Comparison of ENCODE assay signal across 8 cellular contexts in the genomic region with DNA sequence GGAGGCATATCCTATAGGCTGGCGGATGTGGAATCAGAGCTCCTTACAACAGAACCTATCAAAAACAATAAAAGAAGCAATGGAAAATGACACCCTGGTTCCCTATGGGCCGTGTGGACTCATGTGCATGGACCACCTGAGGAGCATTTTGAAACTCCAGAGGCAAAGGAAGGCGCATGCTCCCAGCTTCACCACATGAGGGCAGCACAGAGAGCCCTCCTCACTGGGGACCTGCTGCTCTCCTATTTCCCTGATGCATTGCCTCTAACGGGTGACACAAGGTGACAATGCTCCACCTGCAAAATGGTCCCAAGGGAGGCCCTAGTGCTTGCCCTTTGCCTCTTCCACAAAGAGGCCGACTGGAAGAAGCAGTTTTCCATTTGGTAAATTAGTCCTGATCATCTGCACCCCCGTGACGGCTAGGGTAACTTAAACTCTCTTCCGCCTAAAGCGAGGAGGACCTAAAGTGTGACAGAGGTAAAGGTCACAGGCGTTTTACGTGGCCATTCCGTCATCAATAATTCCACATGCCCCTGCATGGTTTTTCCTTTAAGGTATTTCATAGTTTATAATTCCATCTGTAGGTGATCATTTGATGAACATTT.
DNase-seq lines count a peak whose midpoint lies in the region; ATAC-seq and TF ChIP-seq lines count a peak whose summit lies in the region.

No MANE protein-coding gene starts in this region.

- ATAC-seq in GM18502 (IDR thresholded peaks at IDR 0.05; ENCODE audit: poor library complexity, unreplicated experiment) = peak; percentile 71
- peak; percentile 68 for ATAC-seq in HG02970 (IDR thresholded peaks at IDR 0.05; ENCODE audit: low FRiP score, unreplicated experiment)

- WGBS in hepatocyte (ENCODE audit: low lambda C conversion rate, missing lambda C conversion rate) = 70% methylated on average over 12 of the region's 12 CpGs

- H2AFZ ChIP-seq in hepatocyte = no peak overlapping the region

- H3K4me3 ChIP-seq in hepatocyte = no peak overlapping the region

- TF ChIP-seq CTCF in hepatocyte (IDR thresholded peaks at IDR 0.05; ENCODE audit: poor library complexity) = peak; percentile 55

- no peaks in the 10 kb centered on the region for H4K20me1 ChIP-seq in hepatocyte (ENCODE audit: insufficient read depth, poor library complexity, severe bottlenecking)

- H3K9me3 ChIP-seq in hepatocyte (ENCODE audit: low read depth) = no peaks in the 10 kb centered on the region

- no peaks in the 10 kb centered on the region for H3K36me3 ChIP-seq in hepatocyte (replicated peaks; ENCODE audit: insufficient read depth, low read depth)

- H3K9me2 ChIP-seq in hepatocyte (replicated peaks; ENCODE audit: insufficient read depth) = no peaks in the 10 kb centered on the region

- H3K79me2 ChIP-seq in hepatocyte = no peaks in the 10 kb centered on the region

- no peak overlapping the region for H3K27ac ChIP-seq in hepatocyte

- H3K4me1 ChIP-seq in hepatocyte (ENCODE audit: insufficient read depth) = no peaks in the 10 kb centered on the region

- no peak overlapping the region for H3K4me2 ChIP-seq in hepatocyte

- peak; percentile 2 to 32 for DNase-seq in AML-193 (lab: John Stamatoyannopoulos, UW)
- DNase-seq in NOMO-1 (lab: John Stamatoyannopoulos, UW; ENCODE audit: unreplicated experiment in 2 of 2) = peak; percentile 3 to 23
- peak; percentile 50 to 61 for DNase-seq in activated T-cell treated with anti-CD3 and anti-CD28 coated beads, Interleukin-2, amount 50 U/mL, for 48 hours
- peak; percentile 58 for DNase-seq in hepatocyte (ENCODE audit: low spot score)
- peak; percentile 37 to 42 for DNase-seq in stimulated activated CD4-positive, alpha-beta T cell treated with anti-CD3 and anti-CD28 coated beads, Interleukin-2, amount 100 ng/mL, for 48 hours
- DNase-seq in DMS79 (lab: John Stamatoyannopoulos, UW) = no peak

- H3K27me3 ChIP-seq in hepatocyte = no peaks in the 10 kb centered on the region
